Comparison of ENCODE assay signal across 8 cellular contexts in genomic region chr19:19444694-19445155, GRCh38. TPM values are rescaled to one million over a fixed set of nuclear protein-coding genes. Genes with fewer than 3 reads are reported as not detected.
DNase-seq lines count a peak whose midpoint lies in the region; ATAC-seq and TF ChIP-seq lines count a peak whose summit lies in the region.

No MANE protein-coding gene starts in this region.

- no peak overlapping the region for H3K9ac ChIP-seq in HUES48 (ENCODE audit: low read depth, low read length)

- peaks cover 31 to 85% (median 59%) of the 10 kb centered on the region in 4 donors for H3K4me1 Mint-ChIP-seq in CD4-positive, CD25-positive, alpha-beta regulatory T cell
- peaks cover 50% of the 10 kb centered on the region for H3K4me1 Mint-ChIP-seq in activated T-helper 17 cell treated with anti-CD3 and anti-CD28 coated beads, Interleukin-2, amount 50 U/mL, for 72 hours

- peaks cover 2% of the 10 kb centered on the region for H3K36me3 ChIP-seq in CD4-positive, CD25-positive, alpha-beta regulatory T cell (ENCODE audit: control insufficient read depth, insufficient read depth, low read length)
- 0 out of 2 replicates have a peak, but pooled peaks cover 5% of the 10 kb centered on the region for H3K36me3 ChIP-seq in HUES48 (ENCODE audit: control insufficient read depth, insufficient read depth, low read length)
- no peaks in the 10 kb centered on the region for H3K36me3 ChIP-seq in left lung

- peak overlapping the region in 3 of 4 donors; percentile 24 to 51 (median 42) for H3K4me3 Mint-ChIP-seq in CD4-positive, CD25-positive, alpha-beta regulatory T cell
- H3K4me3 Mint-ChIP-seq in activated T-helper 17 cell treated with anti-CD3 and anti-CD28 coated beads, Interleukin-2, amount 50 U/mL, for 72 hours = peak overlapping the region; percentile 69

- peaks cover 55% of the 10 kb centered on the region for H3K4me1 ChIP-seq in CD4-positive, CD25-positive, alpha-beta regulatory T cell (ENCODE audit: control insufficient read depth, insufficient read depth, low read length, poor library complexity, severe bottlenecking)
- H3K4me1 ChIP-seq in HUES48 (ENCODE audit: control insufficient read depth, insufficient read depth, low read length) = peaks cover 34% of the 10 kb centered on the region
- peaks cover 12 to 59% of the 10 kb centered on the region in 2 donors for H3K4me1 ChIP-seq in left lung

- H3K36me3 Mint-ChIP-seq in CD4-positive, CD25-positive, alpha-beta regulatory T cell = peaks cover 14% of the 10 kb centered on the region
- peaks cover 30% of the 10 kb centered on the region for H3K36me3 Mint-ChIP-seq in activated T-helper 17 cell treated with anti-CD3 and anti-CD28 coated beads, Interleukin-2, amount 50 U/mL, for 72 hours (ENCODE audit: low read depth)

- H3K27me3 Mint-ChIP-seq in CD4-positive, CD25-positive, alpha-beta regulatory T cell = no peaks in the 10 kb centered on the region
- H3K27me3 Mint-ChIP-seq in activated T-helper 17 cell treated with anti-CD3 and anti-CD28 coated beads, Interleukin-2, amount 50 U/mL, for 72 hours = no peaks in the 10 kb centered on the region

- peaks cover 0 to 1% (median 0%) of the 10 kb centered on the region in 7 donors for H3K9me3 Mint-ChIP-seq in CD4-positive, CD25-positive, alpha-beta regulatory T cell
- peaks cover 3% of the 10 kb centered on the region for H3K9me3 Mint-ChIP-seq in activated T-helper 17 cell treated with anti-CD3 and anti-CD28 coated beads, Interleukin-2, amount 50 U/mL, for 72 hours

- peak in 1 of 3 donors; percentile 39 for DNase-seq in CD4-positive, CD25-positive, alpha-beta regulatory T cell
- DNase-seq in left lung (no peak), NCI-H1694 treated with DMSO at 0.1 percent for 48 hours (lab: John Stamatoyannopoulos, UW) (no peak), activated gamma-delta T cell (lab: John Stamatoyannopoulos, UW) (no peak)

- TF ChIP-seq CTCF in left lung (IDR thresholded peaks at IDR 0.05) = no peak

- intact Hi-C loops in left lung (cut with DNase I) = no loop called here

- peak overlapping the region; percentile 67 for H3K27ac ChIP-seq in CD4-positive, CD25-positive, alpha-beta regulatory T cell (ENCODE audit: insufficient read depth, low read length, poor library complexity, severe bottlenecking)
- H3K27ac ChIP-seq in HUES48 (ENCODE audit: low read depth, low read length) (peak overlapping the region; percentile 39), left lung (peak overlapping the region in 1 of 2 donors; percentile 82)

- ATAC-seq in CD4-positive, CD25-positive, alpha-beta regulatory T cell (ENCODE audit: low read depth in 2 of 2) = peak in 1 of 2 donors; percentile 12
- peak; percentile 59 for ATAC-seq in activated T-helper 17 cell treated with anti-CD3 and anti-CD28 coated beads, Interleukin-2, amount 50 U/mL, for 72 hours (replicated peaks)
- ATAC-seq in left lung (peak; percentile 73), GM21367 (IDR thresholded peaks at IDR 0.05; ENCODE audit: unreplicated experiment) (no peak), GM21619 (IDR thresholded peaks at IDR 0.05; ENCODE audit: unreplicated experiment) (no peak)

- peak overlapping the region; percentile 52 to 97 (median 85) for H3K27ac Mint-ChIP-seq in CD4-positive, CD25-positive, alpha-beta regulatory T cell
- peak overlapping the region; percentile 54 for H3K27ac Mint-ChIP-seq in activated T-helper 17 cell treated with anti-CD3 and anti-CD28 coated beads, Interleukin-2, amount 50 U/mL, for 72 hours

- no peaks in the 10 kb centered on the region for H3K9me3 ChIP-seq in CD4-positive, CD25-positive, alpha-beta regulatory T cell (ENCODE audit: control insufficient read depth in 2 of 2, low read length in 2 of 2)
- H3K9me3 ChIP-seq in HUES48 (ENCODE audit: control insufficient read depth, insufficient read depth, low read length) = no peaks in the 10 kb centered on the region
- no peaks in the 10 kb centered on the region for H3K9me3 ChIP-seq in left lung

- peak overlapping the region; percentile 32 for H3K4me3 ChIP-seq in CD4-positive, CD25-positive, alpha-beta regulatory T cell (ENCODE audit: low read depth, low read length)
- no peak overlapping the region for H3K4me3 ChIP-seq in HUES48 (ENCODE audit: low read depth, low read length)
- H3K4me3 ChIP-seq in left lung = no peak overlapping the region

- no peaks in the 10 kb centered on the region for H3K27me3 ChIP-seq in CD4-positive, CD25-positive, alpha-beta regulatory T cell (ENCODE audit: control insufficient read depth, insufficient read depth, low read length)
- no peaks in the 10 kb centered on the region for H3K27me3 ChIP-seq in HUES48 (ENCODE audit: control insufficient read depth, insufficient read depth, low read length)
- H3K27me3 ChIP-seq in left lung = no peaks in the 10 kb centered on the region

RNA-seq across cellular contexts. Expression of gene GATAD2A, which starts 39.2 kb away (rescaled TPM):
- total RNA-seq in CD4-positive, CD25-positive, alpha-beta regulatory T cell = 134 TPM
- 10 to 100 TPM in 1 of 4 donors, 1 to 10 TPM in 3; 8.1 to 13.9 (median 9.7) TPM for polyA plus RNA-seq in CD4-positive, CD25-positive, alpha-beta regulatory T cell
- total RNA-seq in activated T-helper 17 cell treated with anti-CD3 and anti-CD28 coated beads, Interleukin-2, amount 50 U/mL, for 72 hours = 100 to 1,000 TPM in 1 of 2 donors, 10 to 100 TPM in 1; 88.0 to 160 TPM
- 10 to 100 TPM; 66.3 to 97.3 TPM for total RNA-seq in left lung

Comparison
In these comparisons a context has a peak if more than half of its experiments do, and no peak if none do; other contexts are left out.
1. ATAC-seq: peak in activated T-helper 17 cell treated with anti-CD3 and anti-CD28 coated beads, Interleukin-2, amount 50 U/mL, for 72 hours (single experiment) and left lung (single experiment); none in GM21367 (single experiment) and GM21619 (single experiment).